In the genomic region with DNA sequence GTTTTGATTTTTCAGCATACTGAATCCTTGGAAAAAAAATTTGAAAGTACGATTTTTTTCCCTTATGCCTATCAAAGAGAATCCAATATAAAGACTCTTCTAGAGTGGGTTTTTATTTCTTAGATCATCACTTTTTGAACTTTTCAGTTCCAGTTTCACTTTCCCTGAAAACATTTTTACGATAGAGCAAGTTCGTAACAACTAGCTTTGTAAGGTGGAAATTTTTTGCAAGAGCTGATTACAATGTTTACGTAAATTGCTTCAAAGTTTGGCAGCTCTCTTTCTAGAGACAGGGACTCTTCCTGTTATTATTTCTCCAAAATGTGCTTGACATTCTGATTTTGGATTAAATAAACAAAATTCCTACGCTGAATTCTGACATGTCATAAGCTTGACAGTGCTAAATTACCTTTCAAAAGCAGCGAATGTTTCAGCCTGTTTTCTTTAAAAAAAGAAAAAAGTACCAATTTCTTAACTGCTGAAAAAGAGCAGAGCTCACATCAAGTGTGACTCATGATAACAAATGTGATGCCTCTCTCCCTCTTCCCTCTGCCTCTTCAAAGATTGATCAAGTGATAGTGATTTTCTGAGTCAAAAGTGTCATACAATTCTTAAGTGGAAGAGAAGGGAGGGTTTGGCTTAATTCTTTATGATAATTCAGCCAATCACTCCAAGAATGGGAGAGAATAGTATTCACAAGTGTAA, we compare ENCODE assay signal across 11 cellular contexts.
DNase-seq lines count a peak whose midpoint lies in the region; ATAC-seq, FAIRE-seq and TF ChIP-seq lines count a peak whose summit lies in the region.
"Had no signal": no experiment of that assay in that cellular context is flagged by ENCODE, and none has a peak within 500 bp of the region (broad histone marks: within the 10 kb centered on the region; RNA-seq: fewer than 3 reads in every experiment).

No MANE protein-coding gene starts in this region.

- H3K36me3 ChIP-seq in esophagus muscularis mucosa = no peaks in the 10 kb centered on the region
- no peaks in the 10 kb centered on the region for H3K36me3 ChIP-seq in psoas muscle (ENCODE audit: insufficient read depth in 1 of 2, low read depth in 1 of 2)

- DNase-seq in EL (peak; percentile 10), NOMO-1 treated with DMSO at 0.1 percent for 48 hours (lab: John Stamatoyannopoulos, UW; ENCODE audit: unreplicated experiment) (peak; percentile 54), esophagus muscularis mucosa (ENCODE audit: extremely low spot score) (no peak), psoas muscle (no peak), NCI-H1092 treated with DMSO at 0.1 percent for 48 hours (lab: John Stamatoyannopoulos, UW) (no peak), D721Med (ENCODE audit: insufficient read length, low spot score) (no peak), GDM1 (lab: John Stamatoyannopoulos, UW) (no peak)
- no peak for DNase-seq in activated effector memory CD4-positive, alpha-beta T cell treated with anti-CD3 and anti-CD28 coated beads, Interleukin-2, amount 50 U/mL, for 16 hours
- DNase-seq: posterior cingulate gyrus had no signal

- H3K9me3 ChIP-seq in esophagus muscularis mucosa (no peaks in the 10 kb centered on the region), psoas muscle (no peaks in the 10 kb centered on the region)

- peak overlapping the region; percentile 8 to 57 (median 18) for H3K27ac ChIP-seq in esophagus muscularis mucosa (replicated peaks in 1 of 4)
- no peak overlapping the region for H3K27ac ChIP-seq in psoas muscle
- H3K27ac ChIP-seq: RWPE1 had no signal

- TF ChIP-seq POLR2A in esophagus muscularis mucosa (IDR thresholded peaks at IDR 0.05; ENCODE audit: low read depth) = no peak

- H3K27me3 ChIP-seq in esophagus muscularis mucosa (no peaks in the 10 kb centered on the region), psoas muscle (ENCODE audit: insufficient read depth in 3 of 3, low read length in 2 of 3) (no peaks in the 10 kb centered on the region)

- ATAC-seq in psoas muscle = no peak
- ATAC-seq: stimulated activated memory B cell treated with anti-CD40 and anti-IgM and Interleukin-4, amounts not matched to agents 10 μg/mL and 1 μg/mL and 100 μg/mL, for 72 hours had no signal

- intact Hi-C loops in esophagus muscularis mucosa (cut with DNase I) = no loop called here
- intact Hi-C loops in psoas muscle (cut with DNase I) = no loop called here

- FAIRE-seq in D721Med (lab: Jason Lieb, UNC) = no peak

- WGBS in esophagus muscularis mucosa = 9% methylated on average over 6 of the region's 6 CpGs
- WGBS in psoas muscle, 3 donors = 45 to 49% (median 46%) methylated on average over 6 of the region's 6 CpGs

- peaks cover 0 to 12% (median 7%) of the 10 kb centered on the region in 4 donors for H3K4me1 ChIP-seq in esophagus muscularis mucosa
- H3K4me1 ChIP-seq in psoas muscle = peaks cover 4% of the 10 kb centered on the region

- no peak for TF ChIP-seq EP300 in esophagus muscularis mucosa (IDR thresholded peaks at IDR 0.05)

- H3K4me3 ChIP-seq in esophagus muscularis mucosa (peak overlapping the region; percentile 37 to 52 (median 40)), psoas muscle (peak overlapping the region; percentile 44)

- no peak for TF ChIP-seq CTCF in esophagus muscularis mucosa (IDR thresholded peaks at IDR 0.05)
- TF ChIP-seq CTCF in psoas muscle (IDR thresholded peaks at IDR 0.05) = no peak
- TF ChIP-seq CTCF in D721Med (IDR thresholded peaks at IDR 0.05; ENCODE audit: insufficient read depth, missing control alignments) = no peak

Comparison
In these comparisons a context has a peak if more than half of its experiments do, and no peak if none do; other contexts are left out.
1. DNase-seq: peak in EL (single experiment) and NOMO-1 treated with DMSO at 0.1 percent for 48 hours (single experiment); none in esophagus muscularis mucosa (single experiment), psoas muscle (0 of 2), NCI-H1092 treated with DMSO at 0.1 percent for 48 hours (single experiment), activated effector memory CD4-positive, alpha-beta T cell treated with anti-CD3 and anti-CD28 coated beads, Interleukin-2, amount 50 U/mL, for 16 hours (single experiment), D721Med (single experiment) and GDM1 (single experiment).